Comparison of ENCODE assay signal across 16 cellular contexts in genomic region chr6:57284056-57284455, GRCh38. TPM values are rescaled to one million over a fixed set of nuclear protein-coding genes. Genes with fewer than 3 reads are reported as not detected.
DNase-seq lines count a peak whose midpoint lies in the region; ATAC-seq and TF ChIP-seq lines count a peak whose summit lies in the region.
"Had no signal": no experiment of that assay in that cellular context is flagged by ENCODE, and none has a peak within 500 bp of the region (broad histone marks: within the 10 kb centered on the region; RNA-seq: fewer than 3 reads in every experiment).

No MANE protein-coding gene starts in this region.

- H4K91ac ChIP-seq in IMR-90 (ENCODE audit: insufficient read depth, low read depth, low read length) = no peak overlapping the region

- H4K8ac ChIP-seq in IMR-90 (ENCODE audit: low read depth in 2 of 2, low read length in 2 of 2) = no peak overlapping the region

- H4K5ac ChIP-seq in IMR-90 (ENCODE audit: low read depth, low read length) = no peak overlapping the region

- no peak overlapping the region for H3K23ac ChIP-seq in IMR-90 (ENCODE audit: low read depth, low read length)

- no peak overlapping the region for H2AFZ ChIP-seq in IMR-90 (replicated peaks; ENCODE audit: low read length, poor library complexity)

- no peak overlapping the region for H3K4me2 ChIP-seq in IMR-90 (ENCODE audit: low read depth, low read length)

- H3K36me3 ChIP-seq in IMR-90 (ENCODE audit: control insufficient read depth, insufficient read depth, low read length) (no peaks in the 10 kb centered on the region), sigmoid colon (no peaks in the 10 kb centered on the region)
- H3K36me3 ChIP-seq: SJCRH30 had no signal

- dilution Hi-C loops in IMR-90 (cut with HindIII; ENCODE audit: low sequenced_read_pairs, unreplicated experiment) = no loop called here

- H2BK15ac ChIP-seq in IMR-90 (ENCODE audit: low read depth, low read length) = no peak overlapping the region

- H2BK20ac ChIP-seq in IMR-90 (ENCODE audit: low read depth, low read length) = no peak overlapping the region

- CTCF ChIA-PET in IMR-90 (lab: Yijun Ruan, JAX) = interaction anchor here (0.6 kb wide), 1 partner anchor 22 kb away, joined by 3 read pairs; no protein-coding TSS in a partner anchor

- H3K4ac ChIP-seq in IMR-90 (ENCODE audit: low read depth, low read length) = no peak overlapping the region

- no peaks in the 10 kb centered on the region for H4K20me1 ChIP-seq in IMR-90 (ENCODE audit: insufficient read depth, low read length)

- no peak overlapping the region for H3K4me3 ChIP-seq in IMR-90 (ENCODE audit: insufficient read depth, low read depth, low read length)
- H3K4me3 ChIP-seq in sigmoid colon = no peak overlapping the region
- H3K4me3 ChIP-seq: SJCRH30 had no signal

- intact Hi-C loops in IMR-90 (cut with micrococcal nuclease) (no loop called here), sigmoid colon (cut with DNase I) (no loop called here)

- no peak overlapping the region for H3K56ac ChIP-seq in IMR-90 (ENCODE audit: extremely low read depth, insufficient read depth, low read length)

- H3K27ac ChIP-seq in IMR-90 (ENCODE audit: insufficient read depth, low read length) (no peak overlapping the region), sigmoid colon (peak overlapping the region in 3 of 4 donors; percentile 57 to 76 (median 75))
- H3K27ac ChIP-seq: RWPE1, SJCRH30 had no signal

- DNase-seq in IMR-90 = peak; percentile 56
- peak; percentile 92 for DNase-seq in amniotic epithelial cell (ENCODE audit: low read depth)
- DNase-seq in fibroblast of the conjunctiva (ENCODE audit: low read depth) = peak; percentile 23
- DNase-seq in sigmoid colon = no peak
- no peak for DNase-seq in NCI-H345 treated with DMSO at 0.1 percent for 48 hours (lab: John Stamatoyannopoulos, UW; ENCODE audit: unreplicated experiment)
- no peak for DNase-seq in GM19238 (ENCODE audit: insufficient read length, low spot score)
- DNase-seq in activated T-cell treated with anti-CD3 and anti-CD28 coated beads, Interleukin-2, amount 50 U/mL, for 48 hours = no peak
- DNase-seq: CD8-positive, alpha-beta T cell; GF-D8; MV-4-11; NCI-H1436; NCI-H2029 treated with DMSO at 0.1 percent for 48 hours; NCI-H524; SJCRH30 had no signal

- H3K9ac ChIP-seq in IMR-90 (ENCODE audit: low read depth, low read length) = no peak overlapping the region

- H3K4me1 ChIP-seq in IMR-90 (ENCODE audit: control insufficient read depth, insufficient read depth, low read length) = no peaks in the 10 kb centered on the region
- H3K4me1 ChIP-seq in sigmoid colon = peaks cover 0 to 34% (median 30%) of the 10 kb centered on the region in 4 donors
- H3K4me1 ChIP-seq: SJCRH30 had no signal

- no peak for TF ChIP-seq POLR2A in IMR-90 (IDR thresholded peaks at IDR 0.05; ENCODE audit: low read depth, low read length)
- no peak for TF ChIP-seq POLR2A in sigmoid colon (IDR thresholded peaks at IDR 0.05)

- POLR2A ChIA-PET in IMR-90 (lab: Charles Lee; ENCODE audit: unreplicated experiment) = no interaction called here

- no peak overlapping the region for H2BK5ac ChIP-seq in IMR-90 (ENCODE audit: low read depth, low read length, poor library complexity, severe bottlenecking)

- no peak overlapping the region for H3K14ac ChIP-seq in IMR-90 (replicated peaks; ENCODE audit: low read depth, low read length)

- TF ChIP-seq CTCF in IMR-90 (conservative IDR thresholded peaks at IDR 0.05; ENCODE audit: low read depth, low read length) (no peak), sigmoid colon (IDR thresholded peaks at IDR 0.05) (no peak)

- no peaks in the 10 kb centered on the region for H3K9me1 ChIP-seq in IMR-90 (ENCODE audit: insufficient read depth, low read length)

- H3K27me3 ChIP-seq in IMR-90 (ENCODE audit: control insufficient read depth, insufficient read depth, low read length) = no peaks in the 10 kb centered on the region
- no peaks in the 10 kb centered on the region for H3K27me3 ChIP-seq in sigmoid colon
- H3K27me3 ChIP-seq: SJCRH30 had no signal

- TF ChIP-seq EP300 in sigmoid colon (IDR thresholded peaks at IDR 0.05) = peak; percentile 5 to 70 (median 64)

- no peak for TF ChIP-seq RAD21 in IMR-90 (IDR thresholded peaks at IDR 0.05; ENCODE audit: low read length)

- ATAC-seq in IMR-90 (ENCODE audit: low read depth) = no peak
- ATAC-seq in GM21528 (IDR thresholded peaks at IDR 0.05; ENCODE audit: low FRiP score, unreplicated experiment) = no peak
- ATAC-seq: CD8-positive, alpha-beta T cell had no signal

- BruUV-seq in IMR-90 (replicated peaks; lab: Mats Ljungman, UMichigan) = no TSS peak

- H2AK5ac ChIP-seq in IMR-90 (ENCODE audit: low read depth, low read length) = no peak overlapping the region

- in situ Hi-C loops in IMR-90 (cut with MboI; ENCODE audit: low sequenced_read_pairs) = no loop called here

- H3K9me3 ChIP-seq in IMR-90 (ENCODE audit: control insufficient read depth, insufficient read depth, low read length) = no peaks in the 10 kb centered on the region
- no peaks in the 10 kb centered on the region for H3K9me3 ChIP-seq in sigmoid colon
- H3K9me3 ChIP-seq: SJCRH30 had no signal

- WGBS in IMR-90 (ENCODE audit: extremely low coverage in 2 of 2, insufficient read length in 1 of 2), 2 experiments = no CpG with 5 or more reads among the region's 1 CpG
- WGBS in sigmoid colon, 2 donors = 19 to 51% methylated on average over 1 of the region's 1 CpG

- H3K18ac ChIP-seq in IMR-90 (ENCODE audit: low read depth, low read length) = no peak overlapping the region

- no peaks in the 10 kb centered on the region for H3K79me1 ChIP-seq in IMR-90 (ENCODE audit: low read depth in 1 of 2, low read length in 2 of 2)

- H2AK9ac ChIP-seq in IMR-90 (replicated peaks; ENCODE audit: low read depth, low read length, poor library complexity) = no peak overlapping the region

- H2BK120ac ChIP-seq in IMR-90 (ENCODE audit: low read depth, low read length) = no peak overlapping the region

TF ChIP-seq in IMR-90, 13 proteins besides CTCF, POLR2A, EP300 and RAD21:
- TF ChIP-seq SMC3 (IDR thresholded peaks at IDR 0.05; ENCODE audit: low read depth, low read length) (no peak), MAFK (IDR thresholded peaks at IDR 0.05; ENCODE audit: low read depth, low read length) (no peak), BHLHE40 (IDR thresholded peaks at IDR 0.05; ENCODE audit: low read depth, low read length) (no peak), MXI1 (IDR thresholded peaks at IDR 0.05; ENCODE audit: borderline replicate concordance, low read depth, low read length) (no peak), ELK1 (IDR thresholded peaks at IDR 0.05; ENCODE audit: borderline replicate concordance, low read depth, low read length) (no peak), CEBPB (IDR thresholded peaks at IDR 0.05; ENCODE audit: low read depth, low read length) (no peak), RCOR1 (IDR thresholded peaks at IDR 0.05; ENCODE audit: insufficient replicate concordance, low read length) (no peak), MAZ (IDR thresholded peaks at IDR 0.05; ENCODE audit: borderline replicate concordance, low read depth, low read length) (no peak), FOS (IDR thresholded peaks at IDR 0.05; ENCODE audit: low read depth, low read length) (no peak), RFX5 (IDR thresholded peaks at IDR 0.05; ENCODE audit: low read depth, low read length) (no peak)

RNA-seq across cellular contexts. Expression of gene PRIM2, which starts 33.4 kb away (rescaled TPM):
- total RNA-seq in IMR-90 (2012; rRNA removed) = 37.5 and 50.5 TPM in 2 replicates
- polyA plus RNA-seq in IMR-90 (2012; rRNA removed) = 7.7 and 11.8 TPM in 2 replicates
- polyA plus RNA-seq in IMR-90 (2012; cell fraction: cytosol; rRNA removed) = 2.1 and 3.4 TPM in 2 replicates
- 0.87 and 7.2 TPM in 2 replicates for polyA plus RNA-seq in IMR-90 (2012; cell fraction: nucleus; rRNA removed; ENCODE audit: low replicate concordance)
- total RNA-seq in sigmoid colon = 10 to 100 TPM; 10.7 to 14.7 (median 12.4) TPM
- polyA plus RNA-seq in sigmoid colon = 1 to 10 TPM; 3.6 to 8.8 (median 6.2) TPM

Comparison
In these comparisons a context has a peak if more than half of its experiments do, and no peak if none do; other contexts are left out.
1. DNase-seq: peak in IMR-90 (single experiment), amniotic epithelial cell (single experiment) and fibroblast of the conjunctiva (single experiment); none in sigmoid colon (single experiment), NCI-H345 treated with DMSO at 0.1 percent for 48 hours (single experiment), GM19238 (single experiment) and activated T-cell treated with anti-CD3 and anti-CD28 coated beads, Interleukin-2, amount 50 U/mL, for 48 hours (0 of 2).